In genomic region chr7:14639329-14639728, GRCh38 we compare ENCODE assay signal across 15 cellular contexts.
"Had no signal": no experiment of that assay in that cellular context is flagged by ENCODE, and none has a peak within 500 bp of the region (broad histone marks: within the 10 kb centered on the region; RNA-seq: fewer than 3 reads in every experiment).

No MANE protein-coding gene starts in this region.

- ATAC-seq: activated CD8-positive, alpha-beta T cell treated with anti-CD3 and anti-CD28 coated beads for 36 hours; naive thymus-derived CD4-positive, alpha-beta T cell; stimulated activated effector memory CD8-positive, alpha-beta T cell treated with anti-CD3 and anti-CD28 coated beads, Interleukin-12 subunit alpha, Interleukin-12 subunit beta, amount 100 ng/mL, for 72 hours; T-helper 17 cell; WTC11 had no signal

- H3K9me3 ChIP-seq: thyroid gland had no signal

- H3K27me3 ChIP-seq: adrenal gland, thyroid gland had no signal

- H3K27ac ChIP-seq: adrenal gland, parathyroid adenoma, thyroid gland had no signal

- H3K4me3 ChIP-seq: adrenal gland, thyroid gland had no signal

- H3K36me3 ChIP-seq: adrenal gland, thyroid gland had no signal

- DNase-seq: activated CD4-positive, alpha-beta T cell treated with anti-CD3 and anti-CD28 coated beads for 48 hours; activated CD8-positive, alpha-beta T cell treated with anti-CD3 and anti-CD28 coated beads for 36 hours; activated effector memory CD4-positive, alpha-beta T cell treated with anti-CD3 and anti-CD28 coated beads, Interleukin-2, amount 50 U/mL, for 16 hours; activated T-cell treated with anti-CD3 and anti-CD28 coated beads, Interleukin-2, amount 50 U/mL, for 48 hours; adrenal gland; central memory CD4-positive, alpha-beta T cell; effector CD8-positive, alpha-beta T cell; foreskin melanocyte; head of caudate nucleus; naive thymus-derived CD4-positive, alpha-beta T cell; T-helper 17 cell; thyroid gland had no signal

- H3K4me1 ChIP-seq: adrenal gland, parathyroid adenoma, thyroid gland had no signal
